21 cellular contexts compared by ENCODE assay signal in the genomic region with DNA sequence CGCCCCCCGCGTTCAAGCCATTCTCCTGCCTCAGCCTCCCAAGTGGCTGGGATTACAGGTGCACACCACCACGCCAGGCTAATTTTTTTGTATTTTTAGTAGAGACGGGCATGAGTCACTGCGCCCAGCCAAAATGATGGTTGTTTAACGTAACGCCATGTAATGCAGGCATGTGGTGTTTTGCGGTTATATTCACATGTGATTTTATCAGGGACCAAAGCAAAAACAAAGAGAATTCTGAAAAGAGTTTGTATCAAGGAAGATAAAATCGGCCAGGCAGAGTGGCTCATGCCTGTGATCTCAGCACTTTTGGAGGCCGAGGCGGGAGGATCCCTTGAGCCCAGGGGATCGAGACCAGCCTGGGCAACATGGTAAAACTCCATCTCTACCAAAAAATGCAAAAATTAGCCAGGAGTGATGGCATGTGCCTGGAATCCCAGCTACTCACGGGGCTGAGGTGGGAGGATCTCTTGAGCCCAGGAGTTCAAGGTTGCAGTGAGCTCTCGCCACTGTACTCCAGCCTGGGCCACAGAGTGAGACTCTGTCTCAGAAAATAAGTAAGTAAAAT. TPM values are rescaled to one million over a fixed set of nuclear protein-coding genes. Genes with fewer than 3 reads are reported as not detected.
A peak's percentile ranks its signal among the peaks of the same experiment; 100 is the strongest.
DNase-seq lines count a peak whose midpoint lies in the region; ATAC-seq and TF ChIP-seq lines count a peak whose summit lies in the region.
"Had no signal": no experiment of that assay in that cellular context is flagged by ENCODE, and none has a peak within 500 bp of the region (broad histone marks: within the 10 kb centered on the region; RNA-seq: fewer than 3 reads in every experiment).

No MANE protein-coding gene starts in this region.

- peaks cover 3 to 7% of the 10 kb centered on the region in 2 experiments for H3K4me1 ChIP-seq in trophoblast cell (ENCODE audit: control insufficient read depth in 1 of 2, insufficient read depth in 2 of 2, low read length in 2 of 2)
- peaks cover 9% of the 10 kb centered on the region for H3K4me1 ChIP-seq in CD8-positive, alpha-beta T cell (ENCODE audit: insufficient read depth, low read length)
- H3K4me1 ChIP-seq: Peyer's patch had no signal

- H3K9ac ChIP-seq in trophoblast cell (ENCODE audit: low read length), result no peak overlapping the region
- H3K9ac ChIP-seq: BLaER1 had no signal

- intact Hi-C loops in dendritic cell treated with granulocyte-macrophage colony-stimulating factor and Interleukin-4, amounts not matched to agents 40 ng/mL and 50 ng/mL, for 4 days (cut with micrococcal nuclease), result loop anchor here (10.0 kb wide), 1 partner anchor 208 kb away; the partner anchor contains the start of gene NDUFB7
- intact Hi-C loops in CD8-positive, alpha-beta T cell (cut with DNase I, micrococcal nuclease), result no loop called here
- intact Hi-C loops in activated CD4-positive, alpha-beta T cell treated with anti-CD3 and anti-CD28 coated beads, Interleukin-2, amount 10 ng/mL, durations not matched to agents 24 days and 14 days (cut with micrococcal nuclease), result loop anchor here (10.0 kb wide), 1 partner anchor 208 kb away; the partner anchor contains the start of gene NDUFB7

- no peak overlapping the region for H4K91ac ChIP-seq in trophoblast cell (ENCODE audit: low read depth, low read length)

- CTCF ChIA-PET in activated CD8-positive, alpha-beta memory T cell treated with anti-CD3 and anti-CD28 coated beads, Interleukin-2, amount 10 ng/mL, durations not matched to agents 7 days and 5 days (lab: Charles Lee), result no interaction called here
- CTCF ChIA-PET in CD8-positive, alpha-beta T cell (lab: Charles Lee), result no interaction called here

- no peak overlapping the region for H3K18ac ChIP-seq in trophoblast cell (ENCODE audit: low read length)

- no peaks in the 10 kb centered on the region for H3K9me3 ChIP-seq in trophoblast cell (ENCODE audit: insufficient read depth, low read depth, low read length)
- no peaks in the 10 kb centered on the region for H3K9me3 ChIP-seq in CD8-positive, alpha-beta T cell (ENCODE audit: low read length)
- H3K9me3 ChIP-seq: Peyer's patch had no signal

- H3K4me2 ChIP-seq in trophoblast cell (ENCODE audit: low read length), result no peak overlapping the region

- peaks cover 13% of the 10 kb centered on the region for H3K27me3 Mint-ChIP-seq in activated CD8-positive, alpha-beta memory T cell treated with anti-CD3 and anti-CD28 coated beads, Interleukin-2, amount 10 ng/mL, durations not matched to agents 7 days and 5 days
- no peaks in the 10 kb centered on the region for H3K27me3 Mint-ChIP-seq in dendritic cell treated with granulocyte-macrophage colony-stimulating factor and Interleukin-4, amounts not matched to agents 40 ng/mL and 50 ng/mL, for 4 days
- peaks cover 33% of the 10 kb centered on the region for H3K27me3 Mint-ChIP-seq in CD8-positive, alpha-beta T cell (ENCODE audit: low read depth)
- peaks cover 3% of the 10 kb centered on the region for H3K27me3 Mint-ChIP-seq in activated CD4-positive, alpha-beta T cell treated with anti-CD3 and anti-CD28 coated beads, Interleukin-2, amount 10 ng/mL, durations not matched to agents 24 days and 14 days

- DNase-seq in activated CD8-positive, alpha-beta memory T cell treated with anti-CD3 and anti-CD28 coated beads for 24 hours, result peak; percentile 15
- DNase-seq in activated CD8-positive, alpha-beta memory T cell treated with anti-CD3 and anti-CD28 coated beads, Interleukin-2, amount 10 ng/mL, durations not matched to agents 7 days and 5 days, result no peak
- DNase-seq in trophoblast cell (peak; percentile 29 to 64), NCI-H2029 treated with DMSO at 0.1 percent for 48 hours (lab: John Stamatoyannopoulos, UW) (no peak)
- no peak for DNase-seq in CD8-positive, alpha-beta T cell
- no peak for DNase-seq in activated CD4-positive, alpha-beta T cell treated with anti-CD3 and anti-CD28 coated beads, Interleukin-2, amount 10 ng/mL, durations not matched to agents 24 days and 14 days
- DNase-seq: COR-L47, DMS153, HCEC 1CT, NCI-H1105, NCI-H187, NCI-H774, SHP77 had no signal

- no peaks in the 10 kb centered on the region for H3K36me3 Mint-ChIP-seq in activated CD8-positive, alpha-beta memory T cell treated with anti-CD3 and anti-CD28 coated beads, Interleukin-2, amount 10 ng/mL, durations not matched to agents 7 days and 5 days
- H3K36me3 Mint-ChIP-seq in dendritic cell treated with granulocyte-macrophage colony-stimulating factor and Interleukin-4, amounts not matched to agents 40 ng/mL and 50 ng/mL, for 4 days (ENCODE audit: low read depth), result no peaks in the 10 kb centered on the region
- H3K36me3 Mint-ChIP-seq in CD8-positive, alpha-beta T cell, result no peaks in the 10 kb centered on the region
- no peaks in the 10 kb centered on the region for H3K36me3 Mint-ChIP-seq in activated CD4-positive, alpha-beta T cell treated with anti-CD3 and anti-CD28 coated beads, Interleukin-2, amount 10 ng/mL, durations not matched to agents 24 days and 14 days (ENCODE audit: low read depth)

- H2AK5ac ChIP-seq in trophoblast cell (ENCODE audit: low read length), result no peak overlapping the region

- POLR2A ChIA-PET in CD8-positive, alpha-beta T cell (lab: Charles Lee), result no interaction called here

- no peak overlapping the region for H3K27ac Mint-ChIP-seq in activated CD8-positive, alpha-beta memory T cell treated with anti-CD3 and anti-CD28 coated beads, Interleukin-2, amount 10 ng/mL, durations not matched to agents 7 days and 5 days
- peak overlapping the region; percentile 97 for H3K27ac Mint-ChIP-seq in dendritic cell treated with granulocyte-macrophage colony-stimulating factor and Interleukin-4, amounts not matched to agents 40 ng/mL and 50 ng/mL, for 4 days
- no peak overlapping the region for H3K27ac Mint-ChIP-seq in CD8-positive, alpha-beta T cell
- H3K27ac Mint-ChIP-seq in activated CD4-positive, alpha-beta T cell treated with anti-CD3 and anti-CD28 coated beads, Interleukin-2, amount 10 ng/mL, durations not matched to agents 24 days and 14 days, result no peak overlapping the region

- H3K4me3 Mint-ChIP-seq in activated CD8-positive, alpha-beta memory T cell treated with anti-CD3 and anti-CD28 coated beads, Interleukin-2, amount 10 ng/mL, durations not matched to agents 7 days and 5 days, result no peak overlapping the region
- H3K4me3 Mint-ChIP-seq in dendritic cell treated with granulocyte-macrophage colony-stimulating factor and Interleukin-4, amounts not matched to agents 40 ng/mL and 50 ng/mL, for 4 days, result no peak overlapping the region
- no peak overlapping the region for H3K4me3 Mint-ChIP-seq in CD8-positive, alpha-beta T cell
- no peak overlapping the region for H3K4me3 Mint-ChIP-seq in activated CD4-positive, alpha-beta T cell treated with anti-CD3 and anti-CD28 coated beads, Interleukin-2, amount 10 ng/mL, durations not matched to agents 24 days and 14 days

- no CpG with 5 or more reads among the region's 15 CpGs for WGBS in trophoblast cell (ENCODE audit: extremely low coverage, insufficient coverage, insufficient read length)

- no peak for TF ChIP-seq CTCF in CD8-positive, alpha-beta T cell (IDR thresholded peaks at IDR 0.05)

- H3K36me3 ChIP-seq in trophoblast cell (ENCODE audit: control insufficient read depth in 1 of 2, insufficient read depth in 2 of 2, low read length in 2 of 2), result no peaks in the 10 kb centered on the region
- H3K36me3 ChIP-seq in CD8-positive, alpha-beta T cell (ENCODE audit: insufficient read depth, low read length), result no peaks in the 10 kb centered on the region
- H3K36me3 ChIP-seq: BLaER1, Peyer's patch had no signal

- no peak for ATAC-seq in activated CD8-positive, alpha-beta memory T cell treated with anti-CD3 and anti-CD28 coated beads, Interleukin-2, amount 10 ng/mL, durations not matched to agents 7 days and 5 days
- no peak for ATAC-seq in CD8-positive, alpha-beta T cell
- ATAC-seq in HG03439 (IDR thresholded peaks at IDR 0.05; ENCODE audit: unreplicated experiment), result no peak
- ATAC-seq: SK-N-SH treated with all-trans-retinoic acid at 6 μM for 48 hours had no signal

- H2BK12ac ChIP-seq in trophoblast cell (ENCODE audit: low read length), result no peak overlapping the region

- no peak overlapping the region for H3K23ac ChIP-seq in trophoblast cell (ENCODE audit: low read length)

- no peaks in the 10 kb centered on the region for H3K79me2 ChIP-seq in trophoblast cell (ENCODE audit: control insufficient read depth, insufficient read depth, low read length, poor library complexity)

- no peaks in the 10 kb centered on the region for H3K27me3 ChIP-seq in trophoblast cell (ENCODE audit: insufficient read depth, low read length)
- H3K27me3 ChIP-seq in CD8-positive, alpha-beta T cell (ENCODE audit: insufficient read depth, low read length), result no peaks in the 10 kb centered on the region
- H3K27me3 ChIP-seq: BLaER1, Peyer's patch had no signal

- H3K27ac ChIP-seq in trophoblast cell (ENCODE audit: low read depth, low read length), result no peak overlapping the region
- no peak overlapping the region for H3K27ac ChIP-seq in CD8-positive, alpha-beta T cell (ENCODE audit: low read depth, low read length)
- H3K27ac ChIP-seq: 22Rv1, BLaER1 had no signal

- H4K8ac ChIP-seq in trophoblast cell (ENCODE audit: low read depth, low read length), result no peak overlapping the region

- no peak overlapping the region for H3K4me3 ChIP-seq in trophoblast cell (ENCODE audit: low read depth, low read length)
- H3K4me3 ChIP-seq in CD8-positive, alpha-beta T cell (ENCODE audit: low read depth, low read length), result no peak overlapping the region
- H3K4me3 ChIP-seq: BLaER1, Peyer's patch had no signal

- H3K4me1 Mint-ChIP-seq in activated CD8-positive, alpha-beta memory T cell treated with anti-CD3 and anti-CD28 coated beads, Interleukin-2, amount 10 ng/mL, durations not matched to agents 7 days and 5 days, result peaks cover 15% of the 10 kb centered on the region
- peaks cover 65% of the 10 kb centered on the region for H3K4me1 Mint-ChIP-seq in dendritic cell treated with granulocyte-macrophage colony-stimulating factor and Interleukin-4, amounts not matched to agents 40 ng/mL and 50 ng/mL, for 4 days (ENCODE audit: low read depth)
- H3K4me1 Mint-ChIP-seq in CD8-positive, alpha-beta T cell (ENCODE audit: low read depth), result peaks cover 15% of the 10 kb centered on the region
- peaks cover 12% of the 10 kb centered on the region for H3K4me1 Mint-ChIP-seq in activated CD4-positive, alpha-beta T cell treated with anti-CD3 and anti-CD28 coated beads, Interleukin-2, amount 10 ng/mL, durations not matched to agents 24 days and 14 days

- no peak overlapping the region for H3K14ac ChIP-seq in trophoblast cell (ENCODE audit: low read length)

- H3K9me3 Mint-ChIP-seq in activated CD8-positive, alpha-beta memory T cell treated with anti-CD3 and anti-CD28 coated beads, Interleukin-2, amount 10 ng/mL, durations not matched to agents 7 days and 5 days (ENCODE audit: low read depth), result no peaks in the 10 kb centered on the region
- H3K9me3 Mint-ChIP-seq in dendritic cell treated with granulocyte-macrophage colony-stimulating factor and Interleukin-4, amounts not matched to agents 40 ng/mL and 50 ng/mL, for 4 days, result no peaks in the 10 kb centered on the region
- H3K9me3 Mint-ChIP-seq in CD8-positive, alpha-beta T cell, result no peaks in the 10 kb centered on the region
- H3K9me3 Mint-ChIP-seq in activated CD4-positive, alpha-beta T cell treated with anti-CD3 and anti-CD28 coated beads, Interleukin-2, amount 10 ng/mL, durations not matched to agents 24 days and 14 days, result no peaks in the 10 kb centered on the region

- H3K79me1 ChIP-seq in trophoblast cell (ENCODE audit: low read length), result peaks cover 5% of the 10 kb centered on the region

- H3K4ac ChIP-seq in trophoblast cell (ENCODE audit: low read depth, low read length), result no peak overlapping the region

- no peak overlapping the region for H2AFZ ChIP-seq in trophoblast cell (ENCODE audit: insufficient read depth, low read length, poor library complexity)

- H2BK120ac ChIP-seq in trophoblast cell (ENCODE audit: insufficient read depth, low read length, poor library complexity), result no peak overlapping the region

- no peak overlapping the region for H2BK5ac ChIP-seq in trophoblast cell (ENCODE audit: low read depth, low read length, poor library complexity)

- H4K12ac ChIP-seq in trophoblast cell (ENCODE audit: low read depth, low read length), result no peak overlapping the region

RNA-seq across cellular contexts. Expression of gene ADGRE2, which starts 4.7 kb away (rescaled TPM):
- total RNA-seq in activated CD8-positive, alpha-beta memory T cell treated with anti-CD3 and anti-CD28 coated beads, Interleukin-2, amount 10 ng/mL, durations not matched to agents 7 days and 5 days, result under 1 TPM; 0.49 to 0.50 TPM
- polyA plus RNA-seq in trophoblast cell (2013), result 3.1 and 3.5 TPM in 2 replicates
- 1 to 10 TPM in 1 of 2 experiments, under 1 TPM in 1; 0.92 to 1.5 TPM for total RNA-seq in CD8-positive, alpha-beta T cell
- total RNA-seq in activated CD4-positive, alpha-beta T cell treated with anti-CD3 and anti-CD28 coated beads, Interleukin-2, amount 10 ng/mL, durations not matched to agents 24 days and 14 days, result 1.8 and 2.8 TPM in 2 replicates

RNA-seq across cellular contexts. Expression of gene OR7A5, which starts 51.9 kb away (rescaled TPM):
- not detected for total RNA-seq in activated CD8-positive, alpha-beta memory T cell treated with anti-CD3 and anti-CD28 coated beads, Interleukin-2, amount 10 ng/mL, durations not matched to agents 7 days and 5 days
- polyA plus RNA-seq in trophoblast cell (2013), result 0.03 and 0.16 TPM in 2 replicates
- total RNA-seq in CD8-positive, alpha-beta T cell, result not detected
- total RNA-seq in activated CD4-positive, alpha-beta T cell treated with anti-CD3 and anti-CD28 coated beads, Interleukin-2, amount 10 ng/mL, durations not matched to agents 24 days and 14 days, result not detected in 2 replicates
- total RNA-seq: MCF 10A, NCI-H460, Peyer's patch had no signal

RNA-seq across cellular contexts. Expression of gene OR7C1, which starts 51.9 kb away (rescaled TPM):
- total RNA-seq in activated CD8-positive, alpha-beta memory T cell treated with anti-CD3 and anti-CD28 coated beads, Interleukin-2, amount 10 ng/mL, durations not matched to agents 7 days and 5 days, result not detected
- polyA plus RNA-seq in trophoblast cell (2013), result 0.07 and 0.16 TPM in 2 replicates
- not detected for total RNA-seq in CD8-positive, alpha-beta T cell
- total RNA-seq in activated CD4-positive, alpha-beta T cell treated with anti-CD3 and anti-CD28 coated beads, Interleukin-2, amount 10 ng/mL, durations not matched to agents 24 days and 14 days, result not detected in 2 replicates
- total RNA-seq: MCF 10A, NCI-H460, Peyer's patch had no signal

Comparison
In these comparisons a context has a peak if more than half of its experiments do, and no peak if none do; other contexts are left out.
1. DNase-seq: peak in activated CD8-positive, alpha-beta memory T cell treated with anti-CD3 and anti-CD28 coated beads for 24 hours (single experiment) and trophoblast cell (2 of 2); none in activated CD8-positive, alpha-beta memory T cell treated with anti-CD3 and anti-CD28 coated beads, Interleukin-2, amount 10 ng/mL, durations not matched to agents 7 days and 5 days (single experiment), CD8-positive, alpha-beta T cell (0 of 7), activated CD4-positive, alpha-beta T cell treated with anti-CD3 and anti-CD28 coated beads, Interleukin-2, amount 10 ng/mL, durations not matched to agents 24 days and 14 days (single experiment) and NCI-H2029 treated with DMSO at 0.1 percent for 48 hours (single experiment).
2. intact Hi-C loops: an anchor here in dendritic cell treated with granulocyte-macrophage colony-stimulating factor and Interleukin-4, amounts not matched to agents 40 ng/mL and 50 ng/mL, for 4 days (10.0 kb wide) and activated CD4-positive, alpha-beta T cell treated with anti-CD3 and anti-CD28 coated beads, Interleukin-2, amount 10 ng/mL, durations not matched to agents 24 days and 14 days (10.0 kb wide); none called in CD8-positive, alpha-beta T cell.